1 cellular context compared by ENCODE assay signal in the genomic region with DNA sequence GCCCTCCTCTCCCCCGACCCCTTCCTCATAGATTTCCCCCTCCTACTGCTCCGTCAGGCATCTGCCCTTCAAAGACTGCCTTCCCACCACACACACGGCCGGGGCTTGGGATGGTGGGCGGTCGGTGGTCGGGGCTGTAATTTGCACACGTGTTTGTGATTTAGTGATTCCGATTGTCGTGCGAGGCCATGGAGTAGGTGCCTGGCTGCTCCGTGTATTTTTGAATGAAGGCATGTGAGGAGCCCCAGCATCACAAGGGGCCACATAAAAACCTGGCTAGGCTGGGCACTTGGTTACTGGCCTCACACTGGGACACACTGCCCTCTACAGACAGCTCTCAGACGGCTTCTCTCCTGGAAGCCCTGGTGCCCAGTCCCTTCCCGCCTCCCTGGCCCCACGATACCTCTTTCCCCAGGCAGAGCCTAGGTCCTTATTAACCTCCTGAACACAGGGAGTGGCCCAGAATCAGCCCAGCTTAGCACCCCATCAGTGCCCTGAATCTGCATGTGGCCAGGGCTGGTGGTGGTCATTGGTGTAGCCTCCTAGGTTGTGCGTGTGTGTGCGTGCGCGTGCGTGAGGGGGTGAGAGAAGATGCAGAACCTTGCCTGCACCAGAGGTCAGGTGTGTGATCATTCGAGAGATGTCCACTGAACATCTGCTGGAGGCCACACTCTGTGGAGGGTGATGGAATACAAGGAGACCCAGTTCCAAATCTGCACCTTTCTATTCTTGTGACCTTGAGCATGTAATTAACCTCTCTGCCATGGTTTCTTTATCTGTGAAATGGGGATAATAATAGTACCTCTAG.
TF ChIP-seq lines count a peak whose summit lies in the region.

No MANE protein-coding gene starts in this region.

TF ChIP-seq in HepG2, 621 proteins besides CTCF, POLR2A, EP300 and RAD21 (continued from another document and continues in another):
- TF ChIP-seq ZMAT3 (CRISPR knock-in tag; conservative IDR thresholded peaks at IDR 0.05) (no peak), PHF8 (CRISPR knock-in tag; IDR thresholded peaks at IDR 0.05) (no peak), ZNF296 (CRISPR knock-in tag; conservative IDR thresholded peaks at IDR 0.05) (peak; percentile 71), REXO4 (CRISPR knock-in tag; IDR thresholded peaks at IDR 0.05; ENCODE audit: borderline replicate concordance) (no peak), MED13 (CRISPR knock-in tag; IDR thresholded peaks at IDR 0.05) (peak; percentile 45; the same call in 1 of the 2 replicates), NAIF1 (CRISPR knock-in tag; IDR thresholded peaks at IDR 0.05; ENCODE audit: borderline replicate concordance) (no peak), ZSCAN31 (CRISPR knock-in tag; IDR thresholded peaks at IDR 0.05; ENCODE audit: low read depth) (peak; percentile 55; the same call in 1 of the 2 replicates), ZSCAN21 (CRISPR knock-in tag; IDR thresholded peaks at IDR 0.05; ENCODE audit: borderline replicate concordance) (peak; percentile 93; the same call in 1 of the 2 replicates), ZNF124 (CRISPR knock-in tag; IDR thresholded peaks at IDR 0.05) (no peak), ZSCAN22 (CRISPR knock-in tag; IDR thresholded peaks at IDR 0.05) (peak; percentile 44; the same call in 1 of the 2 replicates), NCOA1 (CRISPR knock-in tag; IDR thresholded peaks at IDR 0.05) (no peak), KAT2B (IDR thresholded peaks at IDR 0.05; ENCODE audit: borderline replicate concordance, low read depth, low read length) (no peak), SIX4 (CRISPR knock-in tag; IDR thresholded peaks at IDR 0.05) (peak; percentile 44; the same call in 1 of the 2 replicates), RXRA (CRISPR knock-in tag; IDR thresholded peaks at IDR 0.05) (peak; percentile 59), FIP1L1 (IDR thresholded peaks at IDR 0.05; ENCODE audit: borderline replicate concordance, insufficient read depth, low read depth, low read length) (0 out of 2 replicates have a peak, but pooled peaks have one; percentile 8), ZNF720 (CRISPR knock-in tag; IDR thresholded peaks at IDR 0.05) (no peak), STAG1 (CRISPR knock-in tag; IDR thresholded peaks at IDR 0.05) (peak; percentile 87), ZNF138 (CRISPR knock-in tag; IDR thresholded peaks at IDR 0.05; ENCODE audit: low read depth) (no peak; the same call in 1 of the 2 replicates), NFYB (CRISPR knock-in tag; IDR thresholded peaks at IDR 0.05) (no peak), MBD4 (IDR thresholded peaks at IDR 0.05; ENCODE audit: borderline replicate concordance, low read length) (no peak), ZNF343 (CRISPR knock-in tag; IDR thresholded peaks at IDR 0.05) (peak; percentile 93), ZNF788 (CRISPR knock-in tag; IDR thresholded peaks at IDR 0.05; ENCODE audit: borderline replicate concordance) (peak; percentile 82; the same call in 1 of the 2 replicates), SMAD9 (CRISPR knock-in tag; IDR thresholded peaks at IDR 0.05) (no peak), TOE1 (CRISPR knock-in tag; IDR thresholded peaks at IDR 0.05) (no peak), NFYC (CRISPR knock-in tag; IDR thresholded peaks at IDR 0.05) (no peak), ZNF792 (CRISPR knock-in tag; IDR thresholded peaks at IDR 0.05) (peak; percentile 61; the same call in 1 of the 2 replicates), ZNF317 (CRISPR knock-in tag; IDR thresholded peaks at IDR 0.05) (peak; percentile 62; the same call in 1 of the 2 replicates)
- TF ChIP-seq, protein P1, sequence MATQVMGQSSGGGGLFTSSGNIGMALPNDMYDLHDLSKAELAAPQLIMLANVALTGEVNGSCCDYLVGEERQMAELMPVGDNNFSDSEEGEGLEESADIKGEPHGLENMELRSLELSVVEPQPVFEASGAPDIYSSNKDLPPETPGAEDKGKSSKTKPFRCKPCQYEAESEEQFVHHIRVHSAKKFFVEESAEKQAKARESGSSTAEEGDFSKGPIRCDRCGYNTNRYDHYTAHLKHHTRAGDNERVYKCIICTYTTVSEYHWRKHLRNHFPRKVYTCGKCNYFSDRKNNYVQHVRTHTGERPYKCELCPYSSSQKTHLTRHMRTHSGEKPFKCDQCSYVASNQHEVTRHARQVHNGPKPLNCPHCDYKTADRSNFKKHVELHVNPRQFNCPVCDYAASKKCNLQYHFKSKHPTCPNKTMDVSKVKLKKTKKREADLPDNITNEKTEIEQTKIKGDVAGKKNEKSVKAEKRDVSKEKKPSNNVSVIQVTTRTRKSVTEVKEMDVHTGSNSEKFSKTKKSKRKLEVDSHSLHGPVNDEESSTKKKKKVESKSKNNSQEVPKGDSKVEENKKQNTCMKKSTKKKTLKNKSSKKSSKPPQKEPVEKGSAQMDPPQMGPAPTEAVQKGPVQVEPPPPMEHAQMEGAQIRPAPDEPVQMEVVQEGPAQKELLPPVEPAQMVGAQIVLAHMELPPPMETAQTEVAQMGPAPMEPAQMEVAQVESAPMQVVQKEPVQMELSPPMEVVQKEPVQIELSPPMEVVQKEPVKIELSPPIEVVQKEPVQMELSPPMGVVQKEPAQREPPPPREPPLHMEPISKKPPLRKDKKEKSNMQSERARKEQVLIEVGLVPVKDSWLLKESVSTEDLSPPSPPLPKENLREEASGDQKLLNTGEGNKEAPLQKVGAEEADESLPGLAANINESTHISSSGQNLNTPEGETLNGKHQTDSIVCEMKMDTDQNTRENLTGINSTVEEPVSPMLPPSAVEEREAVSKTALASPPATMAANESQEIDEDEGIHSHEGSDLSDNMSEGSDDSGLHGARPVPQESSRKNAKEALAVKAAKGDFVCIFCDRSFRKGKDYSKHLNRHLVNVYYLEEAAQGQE (IDR thresholded peaks at IDR 0.05; ENCODE audit: borderline replicate concordance in 1 of 2, low read depth in 1 of 2, low read length in 2 of 2) = no peak
- TF ChIP-seq, protein P2, sequence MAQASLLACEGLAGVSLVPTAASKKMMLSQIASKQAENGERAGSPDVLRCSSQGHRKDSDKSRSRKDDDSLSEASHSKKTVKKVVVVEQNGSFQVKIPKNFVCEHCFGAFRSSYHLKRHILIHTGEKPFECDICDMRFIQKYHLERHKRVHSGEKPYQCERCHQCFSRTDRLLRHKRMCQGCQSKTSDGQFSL (CRISPR knock-in tag; IDR thresholded peaks at IDR 0.05) = peak; percentile 75; the same call in 1 of the 2 replicates
- TF ChIP-seq, protein P3, sequence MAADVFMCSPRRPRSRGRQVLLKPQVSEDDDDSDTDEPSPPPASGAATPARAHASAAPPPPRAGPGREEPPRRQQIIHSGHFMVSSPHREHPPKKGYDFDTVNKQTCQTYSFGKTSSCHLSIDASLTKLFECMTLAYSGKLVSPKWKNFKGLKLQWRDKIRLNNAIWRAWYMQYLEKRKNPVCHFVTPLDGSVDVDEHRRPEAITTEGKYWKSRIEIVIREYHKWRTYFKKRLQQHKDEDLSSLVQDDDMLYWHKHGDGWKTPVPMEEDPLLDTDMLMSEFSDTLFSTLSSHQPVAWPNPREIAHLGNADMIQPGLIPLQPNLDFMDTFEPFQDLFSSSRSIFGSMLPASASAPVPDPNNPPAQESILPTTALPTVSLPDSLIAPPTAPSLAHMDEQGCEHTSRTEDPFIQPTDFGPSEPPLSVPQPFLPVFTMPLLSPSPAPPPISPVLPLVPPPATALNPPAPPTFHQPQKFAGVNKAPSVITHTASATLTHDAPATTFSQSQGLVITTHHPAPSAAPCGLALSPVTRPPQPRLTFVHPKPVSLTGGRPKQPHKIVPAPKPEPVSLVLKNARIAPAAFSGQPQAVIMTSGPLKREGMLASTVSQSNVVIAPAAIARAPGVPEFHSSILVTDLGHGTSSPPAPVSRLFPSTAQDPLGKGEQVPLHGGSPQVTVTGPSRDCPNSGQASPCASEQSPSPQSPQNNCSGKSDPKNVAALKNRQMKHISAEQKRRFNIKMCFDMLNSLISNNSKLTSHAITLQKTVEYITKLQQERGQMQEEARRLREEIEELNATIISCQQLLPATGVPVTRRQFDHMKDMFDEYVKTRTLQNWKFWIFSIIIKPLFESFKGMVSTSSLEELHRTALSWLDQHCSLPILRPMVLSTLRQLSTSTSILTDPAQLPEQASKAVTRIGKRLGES (CRISPR knock-in tag; IDR thresholded peaks at IDR 0.05; ENCODE audit: borderline replicate concordance) = no peak
- TF ChIP-seq, protein P4, sequence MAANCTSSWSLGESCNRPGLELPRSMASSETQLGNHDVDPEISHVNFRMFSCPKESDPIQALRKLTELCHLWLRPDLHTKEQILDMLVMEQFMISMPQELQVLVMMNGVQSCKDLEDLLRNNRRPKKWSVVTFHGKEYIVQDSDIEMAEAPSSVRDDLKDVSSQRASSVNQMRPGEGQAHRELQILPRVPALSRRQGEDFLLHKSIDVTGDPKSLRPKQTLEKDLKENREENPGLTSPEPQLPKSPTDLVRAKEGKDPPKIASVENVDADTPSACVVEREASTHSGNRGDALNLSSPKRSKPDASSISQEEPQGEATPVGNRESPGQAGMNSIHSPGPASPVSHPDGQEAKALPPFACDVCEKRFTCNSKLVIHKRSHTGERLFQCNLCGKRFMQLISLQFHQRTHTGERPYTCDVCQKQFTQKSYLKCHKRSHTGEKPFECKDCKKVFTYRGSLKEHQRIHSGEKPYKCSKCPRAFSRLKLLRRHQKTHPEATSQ (CRISPR knock-in tag; IDR thresholded peaks at IDR 0.05; ENCODE audit: borderline replicate concordance) = peak; percentile 80; the same call in 1 of the 2 replicates
- TF ChIP-seq, protein P5, sequence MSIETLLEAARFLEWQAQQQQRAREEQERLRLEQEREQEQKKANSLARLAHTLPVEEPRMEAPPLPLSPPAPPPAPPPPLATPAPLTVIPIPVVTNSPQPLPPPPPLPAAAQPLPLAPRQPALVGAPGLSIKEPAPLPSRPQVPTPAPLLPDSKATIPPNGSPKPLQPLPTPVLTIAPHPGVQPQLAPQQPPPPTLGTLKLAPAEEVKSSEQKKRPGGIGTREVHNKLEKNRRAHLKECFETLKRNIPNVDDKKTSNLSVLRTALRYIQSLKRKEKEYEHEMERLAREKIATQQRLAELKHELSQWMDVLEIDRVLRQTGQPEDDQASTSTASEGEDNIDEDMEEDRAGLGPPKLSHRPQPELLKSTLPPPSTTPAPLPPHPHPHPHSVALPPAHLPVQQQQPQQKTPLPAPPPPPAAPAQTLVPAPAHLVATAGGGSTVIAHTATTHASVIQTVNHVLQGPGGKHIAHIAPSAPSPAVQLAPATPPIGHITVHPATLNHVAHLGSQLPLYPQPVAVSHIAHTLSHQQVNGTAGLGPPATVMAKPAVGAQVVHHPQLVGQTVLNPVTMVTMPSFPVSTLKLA (IDR thresholded peaks at IDR 0.05) = no peak
- TF ChIP-seq, protein P6, sequence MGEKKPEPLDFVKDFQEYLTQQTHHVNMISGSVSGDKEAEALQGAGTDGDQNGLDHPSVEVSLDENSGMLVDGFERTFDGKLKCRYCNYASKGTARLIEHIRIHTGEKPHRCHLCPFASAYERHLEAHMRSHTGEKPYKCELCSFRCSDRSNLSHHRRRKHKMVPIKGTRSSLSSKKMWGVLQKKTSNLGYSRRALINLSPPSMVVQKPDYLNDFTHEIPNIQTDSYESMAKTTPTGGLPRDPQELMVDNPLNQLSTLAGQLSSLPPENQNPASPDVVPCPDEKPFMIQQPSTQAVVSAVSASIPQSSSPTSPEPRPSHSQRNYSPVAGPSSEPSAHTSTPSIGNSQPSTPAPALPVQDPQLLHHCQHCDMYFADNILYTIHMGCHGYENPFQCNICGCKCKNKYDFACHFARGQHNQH (CRISPR knock-in tag; IDR thresholded peaks at IDR 0.05) = no peak; the same call in 1 of the 2 replicates
- TF ChIP-seq, protein P7, sequence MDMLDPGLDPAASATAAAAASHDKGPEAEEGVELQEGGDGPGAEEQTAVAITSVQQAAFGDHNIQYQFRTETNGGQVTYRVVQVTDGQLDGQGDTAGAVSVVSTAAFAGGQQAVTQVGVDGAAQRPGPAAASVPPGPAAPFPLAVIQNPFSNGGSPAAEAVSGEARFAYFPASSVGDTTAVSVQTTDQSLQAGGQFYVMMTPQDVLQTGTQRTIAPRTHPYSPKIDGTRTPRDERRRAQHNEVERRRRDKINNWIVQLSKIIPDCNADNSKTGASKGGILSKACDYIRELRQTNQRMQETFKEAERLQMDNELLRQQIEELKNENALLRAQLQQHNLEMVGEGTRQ (IDR thresholded peaks at IDR 0.05; ENCODE audit: low read depth, low read length) = peak; percentile 26; the same call in 1 of the 2 replicates
- TF ChIP-seq, protein P7 (CRISPR knock-in tag; IDR thresholded peaks at IDR 0.05; ENCODE audit: borderline replicate concordance) = no peak; the same call in 1 of the 2 replicates
- TF ChIP-seq, protein P8, sequence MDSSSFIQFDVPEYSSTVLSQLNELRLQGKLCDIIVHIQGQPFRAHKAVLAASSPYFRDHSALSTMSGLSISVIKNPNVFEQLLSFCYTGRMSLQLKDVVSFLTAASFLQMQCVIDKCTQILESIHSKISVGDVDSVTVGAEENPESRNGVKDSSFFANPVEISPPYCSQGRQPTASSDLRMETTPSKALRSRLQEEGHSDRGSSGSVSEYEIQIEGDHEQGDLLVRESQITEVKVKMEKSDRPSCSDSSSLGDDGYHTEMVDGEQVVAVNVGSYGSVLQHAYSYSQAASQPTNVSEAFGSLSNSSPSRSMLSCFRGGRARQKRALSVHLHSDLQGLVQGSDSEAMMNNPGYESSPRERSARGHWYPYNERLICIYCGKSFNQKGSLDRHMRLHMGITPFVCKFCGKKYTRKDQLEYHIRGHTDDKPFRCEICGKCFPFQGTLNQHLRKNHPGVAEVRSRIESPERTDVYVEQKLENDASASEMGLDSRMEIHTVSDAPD (CRISPR knock-in tag; IDR thresholded peaks at IDR 0.05) = peak; percentile 58; the same call in 1 of the 2 replicates
- TF ChIP-seq, protein P9, sequence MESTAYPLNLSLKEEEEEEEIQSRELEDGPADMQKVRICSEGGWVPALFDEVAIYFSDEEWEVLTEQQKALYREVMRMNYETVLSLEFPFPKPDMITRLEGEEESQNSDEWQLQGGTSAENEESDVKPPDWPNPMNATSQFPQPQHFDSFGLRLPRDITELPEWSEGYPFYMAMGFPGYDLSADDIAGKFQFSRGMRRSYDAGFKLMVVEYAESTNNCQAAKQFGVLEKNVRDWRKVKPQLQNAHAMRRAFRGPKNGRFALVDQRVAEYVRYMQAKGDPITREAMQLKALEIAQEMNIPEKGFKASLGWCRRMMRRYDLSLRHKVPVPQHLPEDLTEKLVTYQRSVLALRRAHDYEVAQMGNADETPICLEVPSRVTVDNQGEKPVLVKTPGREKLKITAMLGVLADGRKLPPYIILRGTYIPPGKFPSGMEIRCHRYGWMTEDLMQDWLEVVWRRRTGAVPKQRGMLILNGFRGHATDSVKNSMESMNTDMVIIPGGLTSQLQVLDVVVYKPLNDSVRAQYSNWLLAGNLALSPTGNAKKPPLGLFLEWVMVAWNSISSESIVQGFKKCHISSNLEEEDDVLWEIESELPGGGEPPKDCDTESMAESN (CRISPR knock-in tag; conservative IDR thresholded peaks at IDR 0.05) = no peak; the same call in 1 of the 2 replicates
